Comparison of ENCODE assay signal across 1 cellular context in the genomic region with DNA sequence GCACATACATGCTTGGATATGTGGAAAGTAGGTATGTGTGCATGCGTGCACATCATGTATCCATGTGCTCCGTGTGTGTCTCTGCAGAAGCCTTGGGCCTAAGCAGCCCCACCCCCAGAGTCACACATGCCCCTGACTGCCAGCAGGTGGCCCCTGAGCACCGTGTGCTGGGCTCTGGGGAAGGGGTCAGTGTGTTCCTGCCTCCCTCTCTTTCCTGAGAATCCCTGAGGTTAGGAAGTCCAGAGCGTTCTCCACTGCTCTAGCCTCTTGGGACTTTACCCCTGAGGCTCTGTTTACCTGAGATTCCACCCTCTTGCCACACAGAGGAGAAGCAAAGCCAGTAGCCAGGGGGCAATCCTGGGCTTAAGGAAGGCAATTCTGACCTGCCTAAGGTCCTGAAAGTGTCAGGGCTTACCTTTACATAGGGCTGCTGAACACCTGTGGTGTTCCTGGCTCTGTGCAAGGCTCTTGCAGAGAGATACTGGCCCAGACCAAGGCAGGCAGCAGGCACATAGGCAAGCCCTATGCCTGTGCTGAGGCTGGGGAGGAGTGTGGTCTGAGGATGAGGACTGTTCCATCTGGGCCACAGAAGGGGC.
TF ChIP-seq lines count a peak whose summit lies in the region.

No MANE protein-coding gene starts in this region.

TF ChIP-seq in HCT116, 20 proteins besides CTCF, POLR2A, EP300 and RAD21 (continued from another document):
- TF ChIP-seq EGR1 (IDR thresholded peaks at IDR 0.05; ENCODE audit: low read depth) (no peak), CEBPB (IDR thresholded peaks at IDR 0.05; ENCODE audit: low read depth) (no peak), EZH2phosphoT487 (IDR thresholded peaks at IDR 0.05; ENCODE audit: borderline replicate concordance) (no peak), POLR2AphosphoS5 (IDR thresholded peaks at IDR 0.05; ENCODE audit: low read depth, low read length) (no peak), YY1 (IDR thresholded peaks at IDR 0.05; ENCODE audit: extremely low read depth, insufficient replicate concordance, low read depth, low read length) (no peak), SP1 (IDR thresholded peaks at IDR 0.05; ENCODE audit: low read depth) (no peak), CBX3 (IDR thresholded peaks at IDR 0.05; ENCODE audit: low read depth) (no peak), TCF7L2 (IDR thresholded peaks at IDR 0.05; ENCODE audit: borderline replicate concordance, extremely low read depth, insufficient read depth, insufficient read length) (no peak)
- TF ChIP-seq, protein P1, sequence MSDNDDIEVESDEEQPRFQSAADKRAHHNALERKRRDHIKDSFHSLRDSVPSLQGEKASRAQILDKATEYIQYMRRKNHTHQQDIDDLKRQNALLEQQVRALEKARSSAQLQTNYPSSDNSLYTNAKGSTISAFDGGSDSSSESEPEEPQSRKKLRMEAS (IDR thresholded peaks at IDR 0.05): no peak
